Comparison of ENCODE assay signal across 8 cellular contexts in the genomic region with DNA sequence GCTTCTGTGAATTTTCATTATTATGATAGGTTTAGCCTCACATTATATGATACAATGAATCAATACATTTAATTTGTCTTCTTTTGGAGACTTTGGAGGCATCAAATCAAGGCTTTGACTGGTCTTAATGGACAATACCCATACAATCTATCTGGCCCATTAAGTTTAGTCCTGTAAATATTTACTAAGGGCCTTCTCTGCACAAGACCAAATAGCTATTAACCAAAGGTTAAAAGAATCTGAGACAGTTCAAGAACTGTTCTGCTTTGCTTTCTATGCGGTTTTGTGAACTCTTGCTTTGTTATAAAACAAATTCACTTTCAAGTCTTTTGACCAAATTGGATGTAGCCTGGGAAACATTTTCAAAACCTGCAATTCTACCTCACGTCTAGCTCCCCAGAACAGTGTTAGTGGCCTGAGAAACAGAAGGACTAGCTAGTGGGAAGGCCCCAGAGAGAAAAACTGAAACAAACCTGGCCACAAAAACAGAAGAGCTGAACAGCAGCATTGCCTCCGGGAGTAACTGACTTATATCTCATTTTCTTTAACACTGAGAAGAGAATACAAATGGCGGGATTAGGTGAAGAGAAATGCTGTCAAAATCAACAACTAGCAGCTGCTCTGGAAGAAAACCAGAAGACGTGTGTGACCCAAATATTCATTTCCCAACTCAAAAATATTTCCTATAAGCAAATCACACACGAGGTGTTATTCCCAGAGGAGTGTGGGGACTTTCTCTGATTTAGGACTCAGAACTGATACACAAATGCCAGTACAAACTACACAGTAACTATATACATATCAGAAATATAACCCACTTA. TPM values are rescaled to one million over a fixed set of nuclear protein-coding genes. Genes with fewer than 3 reads are reported as not detected.
DNase-seq lines count a peak whose midpoint lies in the region; ATAC-seq and TF ChIP-seq lines count a peak whose summit lies in the region.

No MANE protein-coding gene starts in this region.

- peaks cover 8% of the 10 kb centered on the region for H3K27me3 Mint-ChIP-seq in brain
- peaks cover 2% of the 10 kb centered on the region for H3K27me3 Mint-ChIP-seq in H9 (ENCODE audit: low read depth)

- no peaks in the 10 kb centered on the region for H3K79me2 ChIP-seq in H9 (ENCODE audit: insufficient read depth, low read length)

- no peak overlapping the region for H3K23ac ChIP-seq in H9 (ENCODE audit: insufficient read length, low read depth, low read length)

- H2BK20ac ChIP-seq in H9 (ENCODE audit: low read depth, low read length, poor library complexity, severe bottlenecking) = no peak overlapping the region

- H3K27me3 ChIP-seq in H9 (ENCODE audit: insufficient read depth, low read length) = no peaks in the 10 kb centered on the region

- H3K9me3 Mint-ChIP-seq in brain = peaks cover 7 to 24% (median 13%) of the 10 kb centered on the region in 5 experiments
- H3K9me3 Mint-ChIP-seq in H9 = peaks cover 35 to 52% of the 10 kb centered on the region in 2 experiments

- H4K5ac ChIP-seq in H9 (ENCODE audit: insufficient read length, low read depth, low read length) = no peak overlapping the region

- H3K4me1 Mint-ChIP-seq in brain (peaks cover 8% of the 10 kb centered on the region), H9 (no peaks in the 10 kb centered on the region)

- no peak overlapping the region for H3K9ac ChIP-seq in H9 (ENCODE audit: extremely low read depth, insufficient read length, low read length)

- H3T11ph ChIP-seq in H9 (ENCODE audit: low read length) = no peak overlapping the region

- no peaks in the 10 kb centered on the region for H3K9me3 ChIP-seq in mucosa of descending colon
- peaks cover 12% of the 10 kb centered on the region for H3K9me3 ChIP-seq in H9 (ENCODE audit: control insufficient read depth, low read depth, low read length)

- H3K27ac ChIP-seq in urinary bladder (ENCODE audit: low read depth) (peak overlapping the region; percentile 46), H9 (ENCODE audit: insufficient read length, low read depth, low read length) (no peak overlapping the region)

- no peak overlapping the region for H3K4ac ChIP-seq in H9 (ENCODE audit: low read depth, low read length)

- no peak overlapping the region for H3K14ac ChIP-seq in H9 (ENCODE audit: insufficient read depth, low read length)

- H2BK5ac ChIP-seq in H9 (ENCODE audit: insufficient read length, low read length) = no peak overlapping the region

- ATAC-seq in HG03460 (IDR thresholded peaks at IDR 0.05; ENCODE audit: unreplicated experiment) (peak; percentile 59), mucosa of descending colon (peak; percentile 66)

- H3K79me1 ChIP-seq in H9 (ENCODE audit: insufficient read depth, low read depth, low read length, poor library complexity, severe bottlenecking) = no peaks in the 10 kb centered on the region

- intact Hi-C loops in mucosa of descending colon (cut with DNase I, micrococcal nuclease) = no loop called here

- H3K23me2 ChIP-seq in H9 (ENCODE audit: insufficient read length, low read depth, low read length, poor library complexity, severe bottlenecking) = no peaks in the 10 kb centered on the region

- no peak overlapping the region for H2BK12ac ChIP-seq in H9 (ENCODE audit: insufficient read length, low read depth, low read length)

- H3K36me3 ChIP-seq in mucosa of descending colon (ENCODE audit: low read depth) = no peaks in the 10 kb centered on the region
- no peaks in the 10 kb centered on the region for H3K36me3 ChIP-seq in urinary bladder (ENCODE audit: insufficient read depth)

- no peak overlapping the region for H2BK120ac ChIP-seq in H9 (ENCODE audit: low read depth, low read length, poor library complexity, severe bottlenecking)

- H3K4me1 ChIP-seq in mucosa of descending colon (ENCODE audit: low read depth) = peaks cover 2% of the 10 kb centered on the region
- no peaks in the 10 kb centered on the region for H3K4me1 ChIP-seq in urinary bladder (ENCODE audit: insufficient read depth)
- no peaks in the 10 kb centered on the region for H3K4me1 ChIP-seq in H9 (ENCODE audit: insufficient read depth, low read length)

- no peak overlapping the region for H2AK5ac ChIP-seq in H9 (ENCODE audit: insufficient read length, low read length)

- TF ChIP-seq CTCF in brain (conservative IDR thresholded peaks at IDR 0.05) (no peak), mucosa of descending colon (IDR thresholded peaks at IDR 0.05) (no peak), H9 (conservative IDR thresholded peaks at IDR 0.05) (no peak)

- peak; percentile 36 for DNase-seq in stimulated activated CD4-positive, alpha-beta T cell treated with anti-CD3 and anti-CD28 coated beads, Interleukin-1b, Interleukin-23, amount 100 ng/mL, for 48 hours
- DNase-seq in stimulated activated CD4-positive, alpha-beta T cell treated with anti-CD3 and anti-CD28 coated beads, Interleukin-12 subunit alpha, Interleukin-12 subunit beta, amount 100 ng/mL, for 4 hours = no peak
- DNase-seq in mucosa of descending colon = peak in 1 of 3 donors; percentile 27
- DNase-seq in H9 = no peak
- no peak for DNase-seq in GM03348 (ENCODE audit: low spot score)

- no peaks in the 10 kb centered on the region for H4K20me1 ChIP-seq in H9 (ENCODE audit: control insufficient read depth, insufficient read depth, insufficient read length)

- H3K56ac ChIP-seq in H9 (ENCODE audit: insufficient read length, low read depth, low read length) = no peak overlapping the region

- H3K4me2 ChIP-seq in H9 (ENCODE audit: insufficient read depth, insufficient read length, low read length) = no peak overlapping the region

- H3K4me3 ChIP-seq in mucosa of descending colon (no peak overlapping the region), urinary bladder (ENCODE audit: low read depth, low read length) (peak overlapping the region; percentile 30)

- no peak overlapping the region for H4K91ac ChIP-seq in H9 (ENCODE audit: insufficient read length, low read depth, low read length)

- H2AFZ ChIP-seq in H9 (ENCODE audit: low read length) = no peak overlapping the region

- H4K8ac ChIP-seq in H9 (replicated peaks; ENCODE audit: insufficient read length, low read depth, low read length) = no peak overlapping the region

- WGBS in urinary bladder = 22% methylated on average over 6 of the region's 6 CpGs
- no CpG with 5 or more reads among the region's 6 CpGs for WGBS in H9 (ENCODE audit: extremely low coverage, insufficient read length, low lambda C conversion rate)

- H3K4me3 Mint-ChIP-seq in brain (peak overlapping the region in 2 of 5 experiments; percentile 8 to 14), H9 (no peak overlapping the region)

- no peak overlapping the region for H3K18ac ChIP-seq in H9 (ENCODE audit: insufficient read length, low read depth, low read length)

- H3K27ac Mint-ChIP-seq in brain (peak overlapping the region in 3 of 5 experiments; percentile 6 to 73 (median 43)), H9 (no peak overlapping the region)

- H3K36me3 Mint-ChIP-seq in brain (no peaks in the 10 kb centered on the region), H9 (ENCODE audit: insufficient read depth in 1 of 3, low read depth in 3 of 3) (peaks cover 16 to 29% (median 17%) of the 10 kb centered on the region in 3 experiments)

- H2BK15ac ChIP-seq in H9 (ENCODE audit: low read depth, low read length) = no peak overlapping the region

RNA-seq across cellular contexts. Expression of gene TLR1, which starts 0.5 kb away (rescaled TPM):
- 0.29 TPM for polyA plus RNA-seq in brain (ENCODE audit: insufficient read depth, low read depth, low replicate concordance)
- total RNA-seq in mucosa of descending colon = 1 to 10 TPM; 7.3 to 9.3 (median 7.7) TPM
- total RNA-seq in urinary bladder = 17.2 TPM
- polyA plus RNA-seq in urinary bladder = 4.4 TPM
- not detected in 2 replicates for total RNA-seq in H9 (2021)

RNA-seq across cellular contexts. Expression of gene TLR10, which starts 21.3 kb away (rescaled TPM):
- polyA plus RNA-seq in brain (ENCODE audit: insufficient read depth, low read depth, low replicate concordance) = 0.20 TPM
- total RNA-seq in mucosa of descending colon = under 1 TPM; 0.17 to 0.46 (median 0.25) TPM
- 3.0 TPM for total RNA-seq in urinary bladder
- 0.05 TPM for polyA plus RNA-seq in urinary bladder
- total RNA-seq in H9 (2021) = not detected in 2 replicates

RNA-seq across cellular contexts. Expression of gene TLR6, which starts 52.6 kb away (rescaled TPM):
- polyA plus RNA-seq in brain (ENCODE audit: insufficient read depth, low read depth, low replicate concordance) = 0.10 TPM
- 1 to 10 TPM; 1.3 to 3.6 (median 2.3) TPM for total RNA-seq in mucosa of descending colon
- 8.8 TPM for total RNA-seq in urinary bladder
- 0.58 TPM for polyA plus RNA-seq in urinary bladder
- 0.07 and 0.11 TPM in 2 replicates for total RNA-seq in H9 (2021)

Comparison
In these comparisons a context has a peak if more than half of its experiments do, and no peak if none do; other contexts are left out.
1. H3K27ac Mint-ChIP-seq: peak in brain (3 of 5); none in H9 (0 of 3).